1 cellular context compared by ENCODE assay signal in the genomic region with DNA sequence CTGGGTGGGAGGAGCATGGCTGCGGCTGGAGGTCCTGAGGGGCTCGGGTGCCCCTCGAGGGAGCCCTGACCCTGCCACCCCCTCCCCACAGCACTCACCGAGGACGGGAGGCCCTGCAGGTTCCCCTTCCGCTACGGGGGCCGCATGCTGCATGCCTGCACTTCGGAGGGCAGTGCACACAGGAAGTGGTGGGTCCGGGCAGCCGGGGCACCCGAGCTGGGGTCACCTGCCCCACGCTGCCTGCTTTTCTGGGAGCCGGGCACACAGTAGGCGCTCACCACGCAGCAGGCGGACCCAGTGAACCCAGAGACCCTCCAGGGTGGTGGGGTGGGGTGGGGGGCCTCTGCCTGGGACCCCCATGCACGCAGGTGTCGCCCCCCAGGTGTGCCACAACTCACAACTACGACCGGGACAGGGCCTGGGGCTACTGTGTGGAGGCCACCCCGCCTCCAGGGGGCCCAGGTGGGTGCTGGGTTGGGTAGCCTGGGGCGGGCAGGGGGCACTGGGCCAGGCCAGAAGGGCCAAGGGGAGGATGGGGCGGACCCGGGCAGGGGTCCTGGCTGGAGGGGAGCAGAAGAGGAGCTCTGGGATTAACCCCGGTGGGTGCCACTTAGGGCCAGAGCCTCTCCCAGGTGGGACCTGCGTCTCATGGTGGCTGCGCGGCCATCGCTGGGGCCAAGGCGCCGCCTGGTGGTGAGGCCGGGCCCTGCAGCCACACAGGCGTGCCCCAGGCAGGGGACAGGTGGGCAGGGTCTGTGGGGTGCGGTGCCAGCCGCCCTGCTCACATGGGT.
TF ChIP-seq lines count a peak whose summit lies in the region.

No MANE protein-coding gene starts in this region.

TF ChIP-seq in WTC11, 78 proteins besides CTCF, POLR2A, EP300 and RAD21 (continued from another document):
- TF ChIP-seq, protein P1, sequence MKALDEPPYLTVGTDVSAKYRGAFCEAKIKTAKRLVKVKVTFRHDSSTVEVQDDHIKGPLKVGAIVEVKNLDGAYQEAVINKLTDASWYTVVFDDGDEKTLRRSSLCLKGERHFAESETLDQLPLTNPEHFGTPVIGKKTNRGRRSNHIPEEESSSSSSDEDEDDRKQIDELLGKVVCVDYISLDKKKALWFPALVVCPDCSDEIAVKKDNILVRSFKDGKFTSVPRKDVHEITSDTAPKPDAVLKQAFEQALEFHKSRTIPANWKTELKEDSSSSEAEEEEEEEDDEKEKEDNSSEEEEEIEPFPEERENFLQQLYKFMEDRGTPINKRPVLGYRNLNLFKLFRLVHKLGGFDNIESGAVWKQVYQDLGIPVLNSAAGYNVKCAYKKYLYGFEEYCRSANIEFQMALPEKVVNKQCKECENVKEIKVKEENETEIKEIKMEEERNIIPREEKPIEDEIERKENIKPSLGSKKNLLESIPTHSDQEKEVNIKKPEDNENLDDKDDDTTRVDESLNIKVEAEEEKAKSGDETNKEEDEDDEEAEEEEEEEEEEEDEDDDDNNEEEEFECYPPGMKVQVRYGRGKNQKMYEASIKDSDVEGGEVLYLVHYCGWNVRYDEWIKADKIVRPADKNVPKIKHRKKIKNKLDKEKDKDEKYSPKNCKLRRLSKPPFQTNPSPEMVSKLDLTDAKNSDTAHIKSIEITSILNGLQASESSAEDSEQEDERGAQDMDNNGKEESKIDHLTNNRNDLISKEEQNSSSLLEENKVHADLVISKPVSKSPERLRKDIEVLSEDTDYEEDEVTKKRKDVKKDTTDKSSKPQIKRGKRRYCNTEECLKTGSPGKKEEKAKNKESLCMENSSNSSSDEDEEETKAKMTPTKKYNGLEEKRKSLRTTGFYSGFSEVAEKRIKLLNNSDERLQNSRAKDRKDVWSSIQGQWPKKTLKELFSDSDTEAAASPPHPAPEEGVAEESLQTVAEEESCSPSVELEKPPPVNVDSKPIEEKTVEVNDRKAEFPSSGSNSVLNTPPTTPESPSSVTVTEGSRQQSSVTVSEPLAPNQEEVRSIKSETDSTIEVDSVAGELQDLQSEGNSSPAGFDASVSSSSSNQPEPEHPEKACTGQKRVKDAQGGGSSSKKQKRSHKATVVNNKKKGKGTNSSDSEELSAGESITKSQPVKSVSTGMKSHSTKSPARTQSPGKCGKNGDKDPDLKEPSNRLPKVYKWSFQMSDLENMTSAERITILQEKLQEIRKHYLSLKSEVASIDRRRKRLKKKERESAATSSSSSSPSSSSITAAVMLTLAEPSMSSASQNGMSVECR (CRISPR knock-in tag; IDR thresholded peaks at IDR 0.05; ENCODE audit: borderline replicate concordance), result no peak
- TF ChIP-seq ZNF423 (CRISPR knock-in tag; IDR thresholded peaks at IDR 0.05) (no peak), KAT7 (CRISPR knock-in tag; IDR thresholded peaks at IDR 0.05; ENCODE audit: borderline replicate concordance) (no peak), PRDM15 (CRISPR knock-in tag; IDR thresholded peaks at IDR 0.05) (no peak), USF2 (CRISPR knock-in tag; IDR thresholded peaks at IDR 0.05) (no peak), ZNF263 (CRISPR knock-in tag; IDR thresholded peaks at IDR 0.05; ENCODE audit: low read depth) (no peak), ESRRA (CRISPR knock-in tag; IDR thresholded peaks at IDR 0.05; ENCODE audit: borderline replicate concordance) (no peak)
- TF ChIP-seq, protein P2, sequence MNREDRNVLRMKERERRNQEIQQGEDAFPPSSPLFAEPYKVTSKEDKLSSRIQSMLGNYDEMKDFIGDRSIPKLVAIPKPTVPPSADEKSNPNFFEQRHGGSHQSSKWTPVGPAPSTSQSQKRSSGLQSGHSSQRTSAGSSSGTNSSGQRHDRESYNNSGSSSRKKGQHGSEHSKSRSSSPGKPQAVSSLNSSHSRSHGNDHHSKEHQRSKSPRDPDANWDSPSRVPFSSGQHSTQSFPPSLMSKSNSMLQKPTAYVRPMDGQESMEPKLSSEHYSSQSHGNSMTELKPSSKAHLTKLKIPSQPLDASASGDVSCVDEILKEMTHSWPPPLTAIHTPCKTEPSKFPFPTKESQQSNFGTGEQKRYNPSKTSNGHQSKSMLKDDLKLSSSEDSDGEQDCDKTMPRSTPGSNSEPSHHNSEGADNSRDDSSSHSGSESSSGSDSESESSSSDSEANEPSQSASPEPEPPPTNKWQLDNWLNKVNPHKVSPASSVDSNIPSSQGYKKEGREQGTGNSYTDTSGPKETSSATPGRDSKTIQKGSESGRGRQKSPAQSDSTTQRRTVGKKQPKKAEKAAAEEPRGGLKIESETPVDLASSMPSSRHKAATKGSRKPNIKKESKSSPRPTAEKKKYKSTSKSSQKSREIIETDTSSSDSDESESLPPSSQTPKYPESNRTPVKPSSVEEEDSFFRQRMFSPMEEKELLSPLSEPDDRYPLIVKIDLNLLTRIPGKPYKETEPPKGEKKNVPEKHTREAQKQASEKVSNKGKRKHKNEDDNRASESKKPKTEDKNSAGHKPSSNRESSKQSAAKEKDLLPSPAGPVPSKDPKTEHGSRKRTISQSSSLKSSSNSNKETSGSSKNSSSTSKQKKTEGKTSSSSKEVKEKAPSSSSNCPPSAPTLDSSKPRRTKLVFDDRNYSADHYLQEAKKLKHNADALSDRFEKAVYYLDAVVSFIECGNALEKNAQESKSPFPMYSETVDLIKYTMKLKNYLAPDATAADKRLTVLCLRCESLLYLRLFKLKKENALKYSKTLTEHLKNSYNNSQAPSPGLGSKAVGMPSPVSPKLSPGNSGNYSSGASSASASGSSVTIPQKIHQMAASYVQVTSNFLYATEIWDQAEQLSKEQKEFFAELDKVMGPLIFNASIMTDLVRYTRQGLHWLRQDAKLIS (CRISPR knock-in tag; IDR thresholded peaks at IDR 0.05; ENCODE audit: borderline replicate concordance), result no peak
TF ChIP-seq in WTC11: peak in this region for 0.
